In the genomic region with DNA sequence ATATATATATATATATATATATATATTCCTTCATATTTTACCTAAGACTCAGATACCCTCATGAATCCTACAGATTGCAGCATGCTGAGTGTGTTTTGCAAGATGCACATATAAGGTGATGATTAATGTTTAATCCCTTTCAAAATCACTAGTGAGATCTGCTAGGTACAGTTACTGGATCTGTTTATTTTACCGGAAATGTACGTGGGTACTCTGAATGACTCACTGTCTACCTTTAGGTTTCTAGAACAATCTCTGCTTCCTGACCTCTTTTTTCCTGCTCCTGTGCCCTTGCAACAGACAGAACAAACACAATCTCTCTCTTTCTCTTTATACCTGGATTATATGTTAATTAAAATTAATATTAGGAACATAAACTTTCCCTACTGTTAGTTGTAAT, we compare ENCODE assay signal across 27 cellular contexts.
DNase-seq lines count a peak whose midpoint lies in the region; ATAC-seq lines count a peak whose summit lies in the region.
"Had no signal": no experiment of that assay in that cellular context is flagged by ENCODE, and none has a peak within 500 bp of the region (broad histone marks: within the 10 kb centered on the region; RNA-seq: fewer than 3 reads in every experiment).

No MANE protein-coding gene starts in this region.

- H3K27ac Mint-ChIP-seq in activated T-helper 17 cell treated with anti-CD3 and anti-CD28 coated beads, Interleukin-2, amount 50 U/mL, for 72 hours = no peak overlapping the region
- H3K27ac Mint-ChIP-seq in activated CD4-positive, alpha-beta memory T cell treated with anti-CD3 and anti-CD28 coated beads, Interleukin-2, amount 10 ng/mL, durations not matched to agents 7 days and 5 days = no peak overlapping the region
- H3K27ac Mint-ChIP-seq: activated CD8-positive, alpha-beta T cell treated with anti-CD3 and anti-CD28 coated beads for 36 hours; effector memory CD8-positive, alpha-beta T cell; nephron progenitor cell; stimulated activated effector memory CD8-positive, alpha-beta T cell treated with anti-CD3 and anti-CD28 coated beads, Interleukin-12 subunit alpha, Interleukin-12 subunit beta, amount 100 ng/mL, for 72 hours; type B pancreatic cell had no signal

- no peak overlapping the region for H3K4me3 Mint-ChIP-seq in activated T-helper 17 cell treated with anti-CD3 and anti-CD28 coated beads, Interleukin-2, amount 50 U/mL, for 72 hours
- no peak overlapping the region for H3K4me3 Mint-ChIP-seq in activated CD4-positive, alpha-beta memory T cell treated with anti-CD3 and anti-CD28 coated beads, Interleukin-2, amount 10 ng/mL, durations not matched to agents 7 days and 5 days
- H3K4me3 Mint-ChIP-seq: activated CD8-positive, alpha-beta T cell treated with anti-CD3 and anti-CD28 coated beads for 36 hours; activated naive CD4-positive, alpha-beta T cell treated with anti-CD3 and anti-CD28 coated beads, Interleukin-2, amount 50 U/mL, for 24 hours; effector memory CD8-positive, alpha-beta T cell; nephron progenitor cell; stimulated activated effector memory CD8-positive, alpha-beta T cell treated with anti-CD3 and anti-CD28 coated beads, Interleukin-12 subunit alpha, Interleukin-12 subunit beta, amount 100 ng/mL, for 72 hours; type B pancreatic cell had no signal

- POLR2A ChIA-PET in activated CD4-positive, alpha-beta memory T cell treated with anti-CD3 and anti-CD28 coated beads, Interleukin-2, amount 10 ng/mL, durations not matched to agents 7 days and 5 days (lab: Charles Lee) = no interaction called here

- DNase-seq in epithelial cell of prostate (ENCODE audit: low read depth, low spot score) = peak; percentile 33
- peak; percentile 47 for DNase-seq in renal cortical epithelial cell (ENCODE audit: low read depth)
- no peak for DNase-seq in HuH-7 (ENCODE audit: low spot score)
- no peak for DNase-seq in activated CD4-positive, alpha-beta memory T cell treated with anti-CD3 and anti-CD28 coated beads, Interleukin-2, amount 10 ng/mL, durations not matched to agents 7 days and 5 days
- DNase-seq: activated CD4-positive, alpha-beta T cell treated with anti-CD3 and anti-CD28 coated beads for 1 hour; activated CD8-positive, alpha-beta T cell treated with anti-CD3 and anti-CD28 coated beads for 36 hours; amygdala; C1 segment of cervical spinal cord; cortex of kidney; effector memory CD8-positive, alpha-beta T cell; esophagus squamous epithelium; left colon; NCI-H1417; NCI-H2029 treated with DMSO at 0.1 percent for 48 hours; NCI-H2227 treated with DMSO at 0.1 percent for 48 hours; NCI-H526; nephron progenitor cell; NK-92 treated with Interleukin-12 subunit alpha and Interleukin-12 subunit beta, amount 100 ng/mL, for 24 hours; PC-9; SHP77 had no signal

- H3K9me3 ChIP-seq in HUES6 (ENCODE audit: control insufficient read depth, insufficient read depth, low read depth, low read length) = peaks cover 6% of the 10 kb centered on the region; the same call in 1 of the 2 replicates
- H3K9me3 ChIP-seq: esophagus squamous epithelium had no signal

- no peaks in the 10 kb centered on the region for H3K36me3 Mint-ChIP-seq in activated T-helper 17 cell treated with anti-CD3 and anti-CD28 coated beads, Interleukin-2, amount 50 U/mL, for 72 hours (ENCODE audit: low read depth)
- H3K36me3 Mint-ChIP-seq in activated CD4-positive, alpha-beta memory T cell treated with anti-CD3 and anti-CD28 coated beads, Interleukin-2, amount 10 ng/mL, durations not matched to agents 7 days and 5 days (ENCODE audit: low read depth) = no peaks in the 10 kb centered on the region
- H3K36me3 Mint-ChIP-seq: activated naive CD4-positive, alpha-beta T cell treated with anti-CD3 and anti-CD28 coated beads, Interleukin-2, amount 50 U/mL, for 24 hours; stimulated activated effector memory CD8-positive, alpha-beta T cell treated with anti-CD3 and anti-CD28 coated beads, Interleukin-12 subunit alpha, Interleukin-12 subunit beta, amount 100 ng/mL, for 72 hours; type B pancreatic cell had no signal

- H3K27me3 ChIP-seq in HUES6 (ENCODE audit: control insufficient read depth, insufficient read depth, low read length) = no peaks in the 10 kb centered on the region
- H3K27me3 ChIP-seq: cardiac muscle cell, esophagus squamous epithelium had no signal

- peaks cover 5% of the 10 kb centered on the region; the same call in 1 of the 2 replicates for H3K36me3 ChIP-seq in HUES6 (ENCODE audit: control insufficient read depth, insufficient read depth, low read length)
- H3K36me3 ChIP-seq: cardiac muscle cell, esophagus squamous epithelium had no signal

- CTCF ChIA-PET in activated CD4-positive, alpha-beta memory T cell treated with anti-CD3 and anti-CD28 coated beads, Interleukin-2, amount 10 ng/mL, durations not matched to agents 7 days and 5 days (lab: Charles Lee) = no interaction called here

- H3K4me1 ChIP-seq in HUES6 (ENCODE audit: control insufficient read depth, insufficient read depth, low read length) = peaks cover 55% of the 10 kb centered on the region
- H3K4me1 ChIP-seq: esophagus squamous epithelium had no signal

- peak overlapping the region; percentile 22; the same call in 1 of the 2 replicates for H3K27ac ChIP-seq in HUES6 (ENCODE audit: low read depth, low read length)
- H3K27ac ChIP-seq in epithelial cell of prostate = peak overlapping the region; percentile 49
- H3K27ac ChIP-seq: cardiac muscle cell, esophagus squamous epithelium, PC-9 had no signal

- peak; percentile 56 for ATAC-seq in activated T-helper 17 cell treated with anti-CD3 and anti-CD28 coated beads, Interleukin-2, amount 50 U/mL, for 72 hours (replicated peaks)
- ATAC-seq in HG03045 (IDR thresholded peaks at IDR 0.05; ENCODE audit: unreplicated experiment) = no peak
- ATAC-seq: activated CD8-positive, alpha-beta T cell treated with anti-CD3 and anti-CD28 coated beads for 36 hours; effector memory CD8-positive, alpha-beta T cell; left colon; stimulated activated effector memory CD8-positive, alpha-beta T cell treated with anti-CD3 and anti-CD28 coated beads, Interleukin-12 subunit alpha, Interleukin-12 subunit beta, amount 100 ng/mL, for 72 hours had no signal

- H3K9ac ChIP-seq in HUES6 (ENCODE audit: low read length) = no peak overlapping the region

- H3K27me3 Mint-ChIP-seq in activated T-helper 17 cell treated with anti-CD3 and anti-CD28 coated beads, Interleukin-2, amount 50 U/mL, for 72 hours = no peaks in the 10 kb centered on the region
- no peaks in the 10 kb centered on the region for H3K27me3 Mint-ChIP-seq in activated CD4-positive, alpha-beta memory T cell treated with anti-CD3 and anti-CD28 coated beads, Interleukin-2, amount 10 ng/mL, durations not matched to agents 7 days and 5 days
- H3K27me3 Mint-ChIP-seq: activated CD8-positive, alpha-beta T cell treated with anti-CD3 and anti-CD28 coated beads for 36 hours; activated naive CD4-positive, alpha-beta T cell treated with anti-CD3 and anti-CD28 coated beads, Interleukin-2, amount 50 U/mL, for 24 hours; effector memory CD8-positive, alpha-beta T cell; type B pancreatic cell had no signal

- no peak overlapping the region for H3K4me3 ChIP-seq in HUES6 (ENCODE audit: low read depth, low read length)
- H3K4me3 ChIP-seq: cardiac muscle cell, esophagus squamous epithelium, PC-9 had no signal

- no peaks in the 10 kb centered on the region for H3K4me1 Mint-ChIP-seq in activated T-helper 17 cell treated with anti-CD3 and anti-CD28 coated beads, Interleukin-2, amount 50 U/mL, for 72 hours
- H3K4me1 Mint-ChIP-seq in activated CD4-positive, alpha-beta memory T cell treated with anti-CD3 and anti-CD28 coated beads, Interleukin-2, amount 10 ng/mL, durations not matched to agents 7 days and 5 days = no peaks in the 10 kb centered on the region
- H3K4me1 Mint-ChIP-seq: activated naive CD4-positive, alpha-beta T cell treated with anti-CD3 and anti-CD28 coated beads, Interleukin-2, amount 50 U/mL, for 24 hours; nephron progenitor cell; stimulated activated effector memory CD8-positive, alpha-beta T cell treated with anti-CD3 and anti-CD28 coated beads, Interleukin-12 subunit alpha, Interleukin-12 subunit beta, amount 100 ng/mL, for 72 hours had no signal

- H3K9me3 Mint-ChIP-seq in activated T-helper 17 cell treated with anti-CD3 and anti-CD28 coated beads, Interleukin-2, amount 50 U/mL, for 72 hours = no peaks in the 10 kb centered on the region
- H3K9me3 Mint-ChIP-seq in activated CD4-positive, alpha-beta memory T cell treated with anti-CD3 and anti-CD28 coated beads, Interleukin-2, amount 10 ng/mL, durations not matched to agents 7 days and 5 days = no peaks in the 10 kb centered on the region
- H3K9me3 Mint-ChIP-seq: activated naive CD4-positive, alpha-beta T cell treated with anti-CD3 and anti-CD28 coated beads, Interleukin-2, amount 50 U/mL, for 24 hours; effector memory CD8-positive, alpha-beta T cell; nephron progenitor cell had no signal

Comparison
In these comparisons a context has a peak if more than half of its experiments do, and no peak if none do; other contexts are left out.
1. DNase-seq: peak in epithelial cell of prostate (single experiment) and renal cortical epithelial cell (single experiment); none in HuH-7 (single experiment) and activated CD4-positive, alpha-beta memory T cell treated with anti-CD3 and anti-CD28 coated beads, Interleukin-2, amount 10 ng/mL, durations not matched to agents 7 days and 5 days (single experiment).